ENCODE assay signal across 17 cellular contexts in the genomic region with DNA sequence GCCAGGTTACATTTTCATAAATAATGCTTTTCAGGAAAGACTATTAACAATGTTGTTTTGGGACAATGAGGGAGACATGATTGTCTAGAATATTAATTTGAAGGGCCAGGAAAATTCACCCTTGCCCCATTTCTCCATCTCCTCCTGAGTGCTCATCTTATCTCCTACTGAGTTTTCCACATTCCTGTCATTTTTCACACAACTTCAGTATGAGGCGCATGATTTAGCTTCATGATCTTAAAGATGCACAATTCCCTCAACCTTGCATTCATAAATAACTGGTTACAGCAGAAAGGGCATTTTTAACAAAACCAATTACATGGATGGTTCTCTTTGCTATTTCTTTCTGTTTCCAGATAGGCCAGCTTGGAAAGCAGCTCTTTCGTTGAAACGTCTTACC.
DNase-seq lines count a peak whose midpoint lies in the region; ATAC-seq and TF ChIP-seq lines count a peak whose summit lies in the region.
"Had no signal": no experiment of that assay in that cellular context is flagged by ENCODE, and none has a peak within 500 bp of the region (broad histone marks: within the 10 kb centered on the region; RNA-seq: fewer than 3 reads in every experiment).

No MANE protein-coding gene starts in this region.

- H2AFZ ChIP-seq in GM23338 (peak overlapping the region; percentile 19), neural progenitor cell (replicated peaks) (peak overlapping the region; percentile 22)
- H2AFZ ChIP-seq: PC-9 had no signal

- H3K79me2 ChIP-seq in GM23338 (replicated peaks; ENCODE audit: insufficient read depth) (no peaks in the 10 kb centered on the region), neural progenitor cell (ENCODE audit: low read depth) (no peaks in the 10 kb centered on the region)

- H3K9ac ChIP-seq in neural progenitor cell: no peak overlapping the region

- ATAC-seq in GM23338 (no peak), mucosa of descending colon (no peak)

- TF ChIP-seq CTCF in GM23338 (conservative IDR thresholded peaks at IDR 0.05; ENCODE audit: low read depth in 2 of 2) (no peak), brain microvascular endothelial cell (IDR thresholded peaks at IDR 0.05; ENCODE audit: low read depth, low read length, missing control alignments) (no peak), neural progenitor cell (IDR thresholded peaks at IDR 0.05) (no peak), mucosa of descending colon (IDR thresholded peaks at IDR 0.05) (no peak), spleen (IDR thresholded peaks at IDR 0.05 in 8 of 11, conservative IDR thresholded peaks at IDR 0.05 in 3 of 11) (no peak)

- H3K4me2 ChIP-seq in GM23338: no peak overlapping the region
- no peak overlapping the region for H3K4me2 ChIP-seq in neural progenitor cell
- H3K4me2 ChIP-seq: PC-9 had no signal

- in situ Hi-C loops in brain microvascular endothelial cell (cut with HindIII; ENCODE audit: low pct_ligation_motif_present, low sequenced_read_pairs): no loop called here

- 80 to 87% (median 83%) methylated on average over 3 of the region's 3 CpGs for WGBS in spleen, 5 donors

- H3K9me2 ChIP-seq in GM23338 (ENCODE audit: insufficient read depth): no peaks in the 10 kb centered on the region

- no peak overlapping the region for H3K27ac ChIP-seq in GM23338 (ENCODE audit: low read depth)
- peak overlapping the region; percentile 45 for H3K27ac ChIP-seq in brain microvascular endothelial cell
- no peak overlapping the region for H3K27ac ChIP-seq in neural progenitor cell
- H3K27ac ChIP-seq in spleen: no peak overlapping the region
- H3K27ac ChIP-seq: PC-9 had no signal

- H3K27me3 ChIP-seq in GM23338 (ENCODE audit: insufficient read depth): no peaks in the 10 kb centered on the region
- no peaks in the 10 kb centered on the region for H3K27me3 ChIP-seq in brain microvascular endothelial cell (replicated peaks)
- H3K27me3 ChIP-seq in neural progenitor cell: no peaks in the 10 kb centered on the region
- H3K27me3 ChIP-seq in spleen (replicated peaks in 1 of 7): no peaks in the 10 kb centered on the region
- H3K27me3 ChIP-seq: BE2C had no signal

- intact Hi-C loops in mucosa of descending colon (cut with DNase I, micrococcal nuclease): no loop called here
- intact Hi-C loops in spleen (cut with DNase I; ENCODE audit: low total_unique reads): no loop called here

- no peak for TF ChIP-seq POLR2A in spleen (IDR thresholded peaks at IDR 0.05)

- H3K4me3 Mint-ChIP-seq in GM23338 (no peak overlapping the region), neural progenitor cell (no peak overlapping the region)
- H3K4me3 Mint-ChIP-seq: CD4-positive, CD25-positive, alpha-beta regulatory T cell had no signal

- no peaks in the 10 kb centered on the region for H4K20me1 ChIP-seq in GM23338 (replicated peaks; ENCODE audit: insufficient read depth)
- no peaks in the 10 kb centered on the region for H4K20me1 ChIP-seq in neural progenitor cell (ENCODE audit: low read depth)

- H3K9me3 Mint-ChIP-seq in GM23338 (no peaks in the 10 kb centered on the region), neural progenitor cell (no peaks in the 10 kb centered on the region)

- H3K4me1 Mint-ChIP-seq in GM23338 (peaks cover 10% of the 10 kb centered on the region), neural progenitor cell (peaks cover 9% of the 10 kb centered on the region)

- H3F3A ChIP-seq in GM23338 (replicated peaks; ENCODE audit: low read depth): no peaks in the 10 kb centered on the region
- H3F3A ChIP-seq in neural progenitor cell (ENCODE audit: low read depth): no peaks in the 10 kb centered on the region

- no peaks in the 10 kb centered on the region for H3K4me1 ChIP-seq in GM23338 (ENCODE audit: insufficient read depth)
- H3K4me1 ChIP-seq in neural progenitor cell: no peaks in the 10 kb centered on the region
- no peaks in the 10 kb centered on the region for H3K4me1 ChIP-seq in mucosa of descending colon (ENCODE audit: low read depth)
- H3K4me1 ChIP-seq in spleen: no peaks in the 10 kb centered on the region
- H3K4me1 ChIP-seq: BE2C had no signal

- no peak overlapping the region for H3K27ac Mint-ChIP-seq in GM23338
- no peak overlapping the region for H3K27ac Mint-ChIP-seq in neural progenitor cell
- H3K27ac Mint-ChIP-seq: CD4-positive, CD25-positive, alpha-beta regulatory T cell had no signal

- no peaks in the 10 kb centered on the region for H3K27me3 Mint-ChIP-seq in GM23338 (ENCODE audit: insufficient read depth, low read depth, poor library complexity)
- no peaks in the 10 kb centered on the region for H3K27me3 Mint-ChIP-seq in neural progenitor cell (ENCODE audit: insufficient read depth, low read depth)
- H3K27me3 Mint-ChIP-seq: CD4-positive, CD25-positive, alpha-beta regulatory T cell had no signal

- H3K4me3 ChIP-seq in GM23338 (no peak overlapping the region), brain microvascular endothelial cell (ENCODE audit: low read depth, low read length) (no peak overlapping the region), neural progenitor cell (no peak overlapping the region), mucosa of descending colon (no peak overlapping the region), spleen (no peak overlapping the region)
- H3K4me3 ChIP-seq: GM12878, PC-9 had no signal

- H3K36me3 Mint-ChIP-seq in GM23338 (ENCODE audit: low read depth) (no peaks in the 10 kb centered on the region), neural progenitor cell (no peaks in the 10 kb centered on the region)
- H3K36me3 Mint-ChIP-seq: CD4-positive, CD25-positive, alpha-beta regulatory T cell had no signal

- DNase-seq in GM23338 (ENCODE audit: low spot score): peak; percentile 8
- no peak for DNase-seq in brain microvascular endothelial cell
- peak; percentile 4 for DNase-seq in iris pigment epithelial cell (ENCODE audit: low read depth)
- no peak for DNase-seq in neural progenitor cell (ENCODE audit: low spot score)
- DNase-seq in NCI-H1436 treated with DMSO at 0.1 percent for 48 hours (lab: John Stamatoyannopoulos, UW): no peak
- no peak for DNase-seq in mucosa of descending colon
- DNase-seq in spleen: no peak
- DNase-seq: BE2C; CD4-positive, CD25-positive, alpha-beta regulatory T cell; COR-L47; NCI-H1092 treated with DMSO at 0.1 percent for 48 hours; NCI-H2081; NCI-H2171 treated with DMSO at 0.1 percent for 48 hours; NCI-H524; NCI-H82; PC-9 had no signal

- H3K9me3 ChIP-seq in neural progenitor cell (ENCODE audit: low read depth) (no peaks in the 10 kb centered on the region), mucosa of descending colon (no peaks in the 10 kb centered on the region), spleen (peaks cover 0 to 3% (median 0%) of the 10 kb centered on the region in 8 donors)
- H3K9me3 ChIP-seq: BE2C had no signal

- H3K36me3 ChIP-seq in GM23338 (ENCODE audit: insufficient read depth): no peaks in the 10 kb centered on the region
- no peaks in the 10 kb centered on the region for H3K36me3 ChIP-seq in brain microvascular endothelial cell (replicated peaks)
- H3K36me3 ChIP-seq in neural progenitor cell: no peaks in the 10 kb centered on the region
- H3K36me3 ChIP-seq in mucosa of descending colon (ENCODE audit: low read depth): no peaks in the 10 kb centered on the region
- H3K36me3 ChIP-seq in spleen: no peaks in the 10 kb centered on the region
- H3K36me3 ChIP-seq: BE2C had no signal

TF ChIP-seq in GM23338, 12 proteins besides CTCF, POLR2A, EP300 and RAD21 (continues in another document):
- TF ChIP-seq ZNF331 (CRISPR knock-in tag; IDR thresholded peaks at IDR 0.05; ENCODE audit: low read depth) (no peak), EZH2phosphoT487 (IDR thresholded peaks at IDR 0.05; ENCODE audit: unreplicated experiment) (no peak), JUNB (IDR thresholded peaks at IDR 0.05; ENCODE audit: unreplicated experiment) (no peak), CREB1 (CRISPR knock-in tag; IDR thresholded peaks at IDR 0.05; ENCODE audit: low read depth) (no peak), POLR2AphosphoS5 (IDR thresholded peaks at IDR 0.05; ENCODE audit: low read depth) (no peak)
- TF ChIP-seq, protein P1, sequence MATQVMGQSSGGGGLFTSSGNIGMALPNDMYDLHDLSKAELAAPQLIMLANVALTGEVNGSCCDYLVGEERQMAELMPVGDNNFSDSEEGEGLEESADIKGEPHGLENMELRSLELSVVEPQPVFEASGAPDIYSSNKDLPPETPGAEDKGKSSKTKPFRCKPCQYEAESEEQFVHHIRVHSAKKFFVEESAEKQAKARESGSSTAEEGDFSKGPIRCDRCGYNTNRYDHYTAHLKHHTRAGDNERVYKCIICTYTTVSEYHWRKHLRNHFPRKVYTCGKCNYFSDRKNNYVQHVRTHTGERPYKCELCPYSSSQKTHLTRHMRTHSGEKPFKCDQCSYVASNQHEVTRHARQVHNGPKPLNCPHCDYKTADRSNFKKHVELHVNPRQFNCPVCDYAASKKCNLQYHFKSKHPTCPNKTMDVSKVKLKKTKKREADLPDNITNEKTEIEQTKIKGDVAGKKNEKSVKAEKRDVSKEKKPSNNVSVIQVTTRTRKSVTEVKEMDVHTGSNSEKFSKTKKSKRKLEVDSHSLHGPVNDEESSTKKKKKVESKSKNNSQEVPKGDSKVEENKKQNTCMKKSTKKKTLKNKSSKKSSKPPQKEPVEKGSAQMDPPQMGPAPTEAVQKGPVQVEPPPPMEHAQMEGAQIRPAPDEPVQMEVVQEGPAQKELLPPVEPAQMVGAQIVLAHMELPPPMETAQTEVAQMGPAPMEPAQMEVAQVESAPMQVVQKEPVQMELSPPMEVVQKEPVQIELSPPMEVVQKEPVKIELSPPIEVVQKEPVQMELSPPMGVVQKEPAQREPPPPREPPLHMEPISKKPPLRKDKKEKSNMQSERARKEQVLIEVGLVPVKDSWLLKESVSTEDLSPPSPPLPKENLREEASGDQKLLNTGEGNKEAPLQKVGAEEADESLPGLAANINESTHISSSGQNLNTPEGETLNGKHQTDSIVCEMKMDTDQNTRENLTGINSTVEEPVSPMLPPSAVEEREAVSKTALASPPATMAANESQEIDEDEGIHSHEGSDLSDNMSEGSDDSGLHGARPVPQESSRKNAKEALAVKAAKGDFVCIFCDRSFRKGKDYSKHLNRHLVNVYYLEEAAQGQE (IDR thresholded peaks at IDR 0.05; ENCODE audit: unreplicated experiment): no peak
- TF ChIP-seq, protein P2, sequence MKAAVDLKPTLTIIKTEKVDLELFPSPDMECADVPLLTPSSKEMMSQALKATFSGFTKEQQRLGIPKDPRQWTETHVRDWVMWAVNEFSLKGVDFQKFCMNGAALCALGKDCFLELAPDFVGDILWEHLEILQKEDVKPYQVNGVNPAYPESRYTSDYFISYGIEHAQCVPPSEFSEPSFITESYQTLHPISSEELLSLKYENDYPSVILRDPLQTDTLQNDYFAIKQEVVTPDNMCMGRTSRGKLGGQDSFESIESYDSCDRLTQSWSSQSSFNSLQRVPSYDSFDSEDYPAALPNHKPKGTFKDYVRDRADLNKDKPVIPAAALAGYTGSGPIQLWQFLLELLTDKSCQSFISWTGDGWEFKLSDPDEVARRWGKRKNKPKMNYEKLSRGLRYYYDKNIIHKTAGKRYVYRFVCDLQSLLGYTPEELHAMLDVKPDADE (IDR thresholded peaks at IDR 0.05): no peak

Comparison
In these comparisons a context has a peak if more than half of its experiments do, and no peak if none do; other contexts are left out.
1. DNase-seq: peak in GM23338 (single experiment) and iris pigment epithelial cell (single experiment); none in brain microvascular endothelial cell (single experiment), neural progenitor cell (single experiment), NCI-H1436 treated with DMSO at 0.1 percent for 48 hours (single experiment), mucosa of descending colon (0 of 3) and spleen (single experiment).